In the genomic region with DNA sequence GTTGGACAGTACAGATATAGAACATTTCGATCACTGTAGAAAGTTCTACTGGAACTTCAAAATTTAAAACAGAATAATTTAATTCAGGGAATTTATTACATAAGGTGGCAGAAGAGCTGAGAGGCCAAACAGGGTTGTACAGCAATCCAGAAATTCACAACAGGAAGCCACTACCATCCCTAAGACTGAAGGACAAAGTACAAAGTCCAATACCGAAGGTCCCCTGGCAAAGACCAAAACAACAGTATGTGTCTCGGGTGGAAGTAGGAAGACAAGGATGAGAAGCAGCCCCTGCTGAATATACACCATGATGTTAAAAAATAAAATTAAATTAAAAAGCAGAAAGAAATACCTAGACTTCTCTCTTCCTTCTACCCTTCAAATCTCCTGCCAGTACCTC, we compare ENCODE assay signal across 16 cellular contexts. TPM values are rescaled to one million over a fixed set of nuclear protein-coding genes. Genes with fewer than 3 reads are reported as not detected.
DNase-seq lines count a peak whose midpoint lies in the region; ATAC-seq and TF ChIP-seq lines count a peak whose summit lies in the region.
"Had no signal": no experiment of that assay in that cellular context is flagged by ENCODE, and none has a peak within 500 bp of the region (broad histone marks: within the 10 kb centered on the region; RNA-seq: fewer than 3 reads in every experiment).

No MANE protein-coding gene starts in this region.

- H3K56ac ChIP-seq in IMR-90 (ENCODE audit: extremely low read depth, insufficient read depth, low read length), result no peak overlapping the region

- H4K5ac ChIP-seq in IMR-90 (ENCODE audit: low read depth, low read length), result no peak overlapping the region

- peaks cover 0 to 6% of the 10 kb centered on the region in 2 experiments; a peak in 2 of 4 replicates for H3K79me1 ChIP-seq in IMR-90 (ENCODE audit: low read depth in 1 of 2, low read length in 2 of 2)

- H4K20me1 ChIP-seq in IMR-90 (ENCODE audit: insufficient read depth, low read length), result no peaks in the 10 kb centered on the region

- no peak for TF ChIP-seq POLR2A in IMR-90 (IDR thresholded peaks at IDR 0.05; ENCODE audit: low read depth, low read length)

- no peak overlapping the region for H3K4me3 ChIP-seq in IMR-90 (ENCODE audit: insufficient read depth, low read depth, low read length)
- no peak overlapping the region for H3K4me3 ChIP-seq in liver (ENCODE audit: low read depth in 1 of 3, low read length in 3 of 3)
- H3K4me3 ChIP-seq: A549; BLaER1 treated with 17β-estradiol and CSF1 and Interleukin-3, amounts not matched to agents 10 nM and 100 nM had no signal

- H2AFZ ChIP-seq in IMR-90 (replicated peaks; ENCODE audit: low read length, poor library complexity), result no peak overlapping the region

- no peak overlapping the region for H2BK20ac ChIP-seq in IMR-90 (ENCODE audit: low read depth, low read length)

- CTCF ChIA-PET in IMR-90 (lab: Yijun Ruan, JAX) (no interaction called here), RWPE1 (lab: Yijun Ruan, JAX) (interaction anchor here (0.7 kb wide), 1 partner anchor 323 kb away, joined by 5 read pairs; no protein-coding TSS in a partner anchor)

- no peak overlapping the region for H2BK15ac ChIP-seq in IMR-90 (ENCODE audit: low read depth, low read length)

- no peak for ATAC-seq in IMR-90 (ENCODE audit: low read depth)
- ATAC-seq: A549; CD8-positive, alpha-beta T cell had no signal

- no peak overlapping the region for H2BK5ac ChIP-seq in IMR-90 (ENCODE audit: low read depth, low read length, poor library complexity, severe bottlenecking)

- peak overlapping the region; percentile 3 for H2AK9ac ChIP-seq in IMR-90 (replicated peaks; ENCODE audit: low read depth, low read length, poor library complexity)

- BruUV-seq in IMR-90 (replicated peaks; lab: Mats Ljungman, UMichigan), result no TSS peak

- H3K4me2 ChIP-seq in IMR-90 (ENCODE audit: low read depth, low read length), result no peak overlapping the region
- H3K4me2 ChIP-seq: A549; BLaER1 treated with 17β-estradiol and CSF1 and Interleukin-3, amounts not matched to agents 10 nM and 100 nM had no signal

- no peaks in the 10 kb centered on the region for H3K9me1 ChIP-seq in IMR-90 (ENCODE audit: insufficient read depth, low read length)

- H3K36me3 ChIP-seq in IMR-90 (ENCODE audit: control insufficient read depth, insufficient read depth, low read length) (peaks cover 16% of the 10 kb centered on the region; the same call in 1 of the 2 replicates), liver (ENCODE audit: control insufficient read depth in 4 of 4, insufficient read depth in 3 of 4, low read depth in 1 of 4, low read length in 3 of 4) (peaks cover 0 to 2% (median 0%) of the 10 kb centered on the region in 4 donors)

- no peak overlapping the region for H4K91ac ChIP-seq in IMR-90 (ENCODE audit: insufficient read depth, low read depth, low read length)

- DNase-seq in IMR-90 (no peak), LoVo (ENCODE audit: low spot score) (peak; percentile 13), RWPE1 (ENCODE audit: low spot score) (no peak), A172 (ENCODE audit: low spot score) (no peak)
- DNase-seq: 8988T; AML-193; Caco-2; Calu3; CD4-positive, alpha-beta T cell; CD8-positive, alpha-beta T cell; DMS79 treated with DMSO at 0.1 percent for 48 hours; GF-D8 had no signal

- TF ChIP-seq RAD21 in IMR-90 (IDR thresholded peaks at IDR 0.05; ENCODE audit: low read length) (no peak), liver (IDR thresholded peaks at IDR 0.05) (no peak)

- H3K9me3 ChIP-seq in IMR-90 (ENCODE audit: control insufficient read depth, insufficient read depth, low read length) (no peaks in the 10 kb centered on the region), liver (ENCODE audit: control insufficient read depth in 4 of 4, low read length in 3 of 4) (no peaks in the 10 kb centered on the region)
- H3K9me3 ChIP-seq: A549, Caco-2 had no signal

- H3K18ac ChIP-seq in IMR-90 (ENCODE audit: low read depth, low read length), result no peak overlapping the region

- H3K27ac ChIP-seq in IMR-90 (ENCODE audit: insufficient read depth, low read length) (no peak overlapping the region), liver (ENCODE audit: low read depth in 1 of 2, low read length in 2 of 2) (no peak overlapping the region), RWPE1 (no peak overlapping the region)
- H3K27ac ChIP-seq: A549; BLaER1 treated with 17β-estradiol and CSF1 and Interleukin-3, amounts not matched to agents 10 nM and 100 nM; C4-2B had no signal

- H2BK120ac ChIP-seq in IMR-90 (ENCODE audit: low read depth, low read length), result no peak overlapping the region

- intact Hi-C loops in IMR-90 (cut with micrococcal nuclease), result no loop called here

- H3K9ac ChIP-seq in IMR-90 (ENCODE audit: low read depth, low read length) (no peak overlapping the region), liver (ENCODE audit: low read depth in 1 of 2, low read length in 2 of 2) (no peak overlapping the region)
- H3K9ac ChIP-seq: BLaER1 treated with 17β-estradiol and CSF1 and Interleukin-3, amounts not matched to agents 10 nM and 100 nM had no signal

- WGBS in IMR-90 (ENCODE audit: extremely low coverage in 2 of 2, insufficient read length in 1 of 2), 2 experiments, result no CpG with 5 or more reads among the region's 3 CpGs
- WGBS in liver, result 82% methylated on average over 3 of the region's 3 CpGs

- H3K4ac ChIP-seq in IMR-90 (ENCODE audit: low read depth, low read length), result no peak overlapping the region

- POLR2A ChIA-PET in IMR-90 (lab: Charles Lee; ENCODE audit: unreplicated experiment) (interaction anchor here (0.7 kb wide), 1 partner anchor 39 kb away, joined by 8 read pairs; no protein-coding TSS in a partner anchor), RWPE1 (lab: Yijun Ruan, JAX; ENCODE audit: low non-redundant PET) (no interaction called here)

- TF ChIP-seq CTCF in IMR-90 (conservative IDR thresholded peaks at IDR 0.05; ENCODE audit: low read depth, low read length), result no peak
- TF ChIP-seq CTCF in liver (IDR thresholded peaks at IDR 0.05; ENCODE audit: low read depth, low read length, missing input control), result no peak
- TF ChIP-seq CTCF in RWPE1 (conservative IDR thresholded peaks at IDR 0.05; ENCODE audit: low read depth), result no peak

- H3K14ac ChIP-seq in IMR-90 (replicated peaks; ENCODE audit: low read depth, low read length), result no peak overlapping the region

- H3K23ac ChIP-seq in IMR-90 (ENCODE audit: low read depth, low read length), result no peak overlapping the region

- dilution Hi-C loops in IMR-90 (cut with HindIII; ENCODE audit: low sequenced_read_pairs, unreplicated experiment), result no loop called here

- H3K27me3 ChIP-seq in IMR-90 (ENCODE audit: control insufficient read depth, insufficient read depth, low read length), result no peaks in the 10 kb centered on the region
- H3K27me3 ChIP-seq in liver (ENCODE audit: control insufficient read depth in 4 of 4, insufficient read depth in 4 of 4, low read length in 3 of 4), result no peaks in the 10 kb centered on the region
- H3K27me3 ChIP-seq: BLaER1 treated with 17β-estradiol and CSF1 and Interleukin-3, amounts not matched to agents 10 nM and 100 nM had no signal

- no peak overlapping the region for H4K8ac ChIP-seq in IMR-90 (ENCODE audit: low read depth in 2 of 2, low read length in 2 of 2)

- H3K4me1 ChIP-seq in IMR-90 (ENCODE audit: control insufficient read depth, insufficient read depth, low read length), result no peaks in the 10 kb centered on the region
- H3K4me1 ChIP-seq in liver (ENCODE audit: control insufficient read depth in 4 of 4, insufficient read depth in 4 of 4, low read length in 3 of 4), result no peaks in the 10 kb centered on the region
- H3K4me1 ChIP-seq: A549, Caco-2 had no signal

- H2AK5ac ChIP-seq in IMR-90 (ENCODE audit: low read depth, low read length), result no peak overlapping the region

- in situ Hi-C loops in IMR-90 (cut with MboI; ENCODE audit: low sequenced_read_pairs), result no loop called here

TF ChIP-seq in IMR-90, 13 proteins besides CTCF, POLR2A, EP300 and RAD21:
- no peak for TF ChIP-seq MAZ (IDR thresholded peaks at IDR 0.05; ENCODE audit: borderline replicate concordance, low read depth, low read length)
- no peak for TF ChIP-seq MXI1 (IDR thresholded peaks at IDR 0.05; ENCODE audit: borderline replicate concordance, low read depth, low read length)
- no peak for TF ChIP-seq SMC3 (IDR thresholded peaks at IDR 0.05; ENCODE audit: low read depth, low read length)

TF ChIP-seq in liver, 16 proteins besides CTCF, POLR2A, EP300 and RAD21:
- TF ChIP-seq FOXA2 (IDR thresholded peaks at IDR 0.05), result no peak
- TF ChIP-seq HNF4A (conservative IDR thresholded peaks at IDR 0.05), result peak; percentile 10 to 65
- no peak for TF ChIP-seq HNF4G (IDR thresholded peaks at IDR 0.05)

RNA-seq across cellular contexts. Expression of a gene that starts 19.9 kb away (rescaled TPM):
- 15.1 and 25.6 TPM in 2 replicates for total RNA-seq in IMR-90 (2012; rRNA removed)
- polyA plus RNA-seq in IMR-90 (2012; rRNA removed), result 5.9 and 7.5 TPM in 2 replicates
- polyA plus RNA-seq in IMR-90 (2012; cell fraction: cytosol; rRNA removed), result 2.0 and 4.7 TPM in 2 replicates
- 1.2 and 4.0 TPM in 2 replicates for polyA plus RNA-seq in IMR-90 (2012; cell fraction: nucleus; rRNA removed; ENCODE audit: low replicate concordance)
- 1 to 10 TPM; 2.7 to 3.2 TPM for total RNA-seq in liver
- polyA plus RNA-seq in liver, result 1 to 10 TPM in 1 of 2 donors, under 1 TPM in 1; 0.79 to 1.0 TPM
- total RNA-seq in A172 (2014; rRNA removed; shearing (Covaris generic)), result 17.7 and 20.2 TPM in 2 replicates

RNA-seq across cellular contexts. Expression of a gene that starts 20.0 kb away (rescaled TPM):
- 37.1 and 50.3 TPM in 2 replicates for total RNA-seq in IMR-90 (2012; rRNA removed)
- 14.2 and 19.1 TPM in 2 replicates for polyA plus RNA-seq in IMR-90 (2012; rRNA removed)
- polyA plus RNA-seq in IMR-90 (2012; cell fraction: cytosol; rRNA removed), result 6.5 and 7.6 TPM in 2 replicates
- 2.9 and 8.0 TPM in 2 replicates for polyA plus RNA-seq in IMR-90 (2012; cell fraction: nucleus; rRNA removed; ENCODE audit: low replicate concordance)
- total RNA-seq in liver, result 10 to 100 TPM; 13.4 to 26.4 TPM
- 10 to 100 TPM; 13.5 to 24.7 TPM for polyA plus RNA-seq in liver
- total RNA-seq in A172 (2014; rRNA removed; shearing (Covaris generic)), result 48.9 and 54.7 TPM in 2 replicates
